8 cellular contexts compared by ENCODE assay signal in the genomic region with DNA sequence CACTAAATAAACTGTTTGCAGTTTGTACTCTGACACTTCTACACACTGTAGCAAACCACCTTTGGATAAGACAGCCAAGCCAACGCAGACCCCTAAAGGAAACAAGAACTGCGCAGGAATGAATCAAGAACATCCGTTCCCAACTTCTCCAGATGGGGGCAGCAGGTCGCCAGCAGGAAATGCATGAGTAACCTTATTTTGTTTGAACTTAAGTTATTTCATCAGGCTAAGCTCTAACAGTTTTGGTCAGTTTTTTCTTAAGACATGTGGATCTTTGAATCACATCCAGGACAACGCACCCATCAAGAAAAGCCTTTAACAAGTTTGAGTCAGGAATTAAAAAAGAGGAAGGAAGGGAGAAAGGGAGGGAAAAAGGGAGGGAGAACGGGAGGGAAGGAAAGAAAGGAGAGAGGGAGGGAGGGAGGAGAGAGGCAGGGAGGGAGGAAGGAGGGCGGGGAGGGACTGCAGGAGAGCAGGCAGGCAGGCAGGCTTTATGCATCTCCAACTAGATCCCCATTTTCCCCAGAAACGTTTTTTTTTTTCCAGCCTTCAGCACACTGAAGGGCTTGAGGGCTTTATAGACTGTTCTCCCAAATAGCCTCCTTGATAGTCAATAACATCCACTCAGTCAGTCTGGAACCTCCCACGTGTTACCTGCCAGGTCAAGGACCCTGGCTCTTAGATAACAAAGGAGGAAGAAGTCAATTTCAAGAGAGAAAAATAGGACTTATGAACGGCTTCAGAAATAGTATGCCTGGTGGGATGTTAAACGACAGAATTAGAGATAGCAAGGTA. TPM values are rescaled to one million over a fixed set of nuclear protein-coding genes. Genes with fewer than 3 reads are reported as not detected.
A peak's percentile ranks its signal among the peaks of the same experiment; 100 is the strongest.
DNase-seq lines count a peak whose midpoint lies in the region; ATAC-seq and TF ChIP-seq lines count a peak whose summit lies in the region.

No MANE protein-coding gene starts in this region.

- H3K4me3 ChIP-seq in liver (ENCODE audit: low read depth in 1 of 3, low read length in 3 of 3): no peak overlapping the region

- no peak overlapping the region for H3K4me3 Mint-ChIP-seq in activated CD4-positive, alpha-beta T cell treated with anti-CD3 and anti-CD28 coated beads, Interleukin-2, amount 10 ng/mL, durations not matched to agents 7 days and 5 days

- H3K36me3 Mint-ChIP-seq in activated CD4-positive, alpha-beta T cell treated with anti-CD3 and anti-CD28 coated beads, Interleukin-2, amount 10 ng/mL, durations not matched to agents 7 days and 5 days (ENCODE audit: low read depth): no peaks in the 10 kb centered on the region

- 4% methylated on average over 11 of the region's 11 CpGs for WGBS in liver

- peak; percentile 71 for TF ChIP-seq CTCF in liver (IDR thresholded peaks at IDR 0.05; ENCODE audit: low read depth, low read length, missing input control)

- H3K9me3 Mint-ChIP-seq in activated CD4-positive, alpha-beta T cell treated with anti-CD3 and anti-CD28 coated beads, Interleukin-2, amount 10 ng/mL, durations not matched to agents 7 days and 5 days: no peaks in the 10 kb centered on the region

- TF ChIP-seq RAD21 in liver (IDR thresholded peaks at IDR 0.05): peak; percentile 81 to 83

- peaks cover 8% of the 10 kb centered on the region for H3K4me1 Mint-ChIP-seq in activated CD4-positive, alpha-beta T cell treated with anti-CD3 and anti-CD28 coated beads, Interleukin-2, amount 10 ng/mL, durations not matched to agents 7 days and 5 days

- peaks cover 3 to 12% (median 8%) of the 10 kb centered on the region in 4 donors for H3K4me1 ChIP-seq in liver (ENCODE audit: control insufficient read depth in 4 of 4, insufficient read depth in 4 of 4, low read length in 3 of 4)

- H3K27ac Mint-ChIP-seq in activated CD4-positive, alpha-beta T cell treated with anti-CD3 and anti-CD28 coated beads, Interleukin-2, amount 10 ng/mL, durations not matched to agents 7 days and 5 days: peak overlapping the region; percentile 80

- no peaks in the 10 kb centered on the region for H3K27me3 Mint-ChIP-seq in activated CD4-positive, alpha-beta T cell treated with anti-CD3 and anti-CD28 coated beads, Interleukin-2, amount 10 ng/mL, durations not matched to agents 7 days and 5 days

- ATAC-seq in GM21737 (IDR thresholded peaks at IDR 0.05; ENCODE audit: unreplicated experiment): no peak

- H3K9ac ChIP-seq in liver (ENCODE audit: low read depth in 1 of 2, low read length in 2 of 2): no peak overlapping the region

- H3K36me3 ChIP-seq in liver (ENCODE audit: control insufficient read depth in 4 of 4, insufficient read depth in 3 of 4, low read depth in 1 of 4, low read length in 3 of 4): peaks cover 0 to 14% (median 10%) of the 10 kb centered on the region in 4 donors

- DNase-seq in AG08396 (ENCODE audit: low spot score) (peak; percentile 70), H4 (ENCODE audit: low spot score) (peak; percentile 84), NCI-H510A treated with DMSO at 0.1 percent for 48 hours (lab: John Stamatoyannopoulos, UW) (peak; percentile 68), dermis blood vessel endothelial cell (peak; percentile 81)
- DNase-seq in activated CD4-positive, alpha-beta T cell treated with anti-CD3 and anti-CD28 coated beads, Interleukin-2, amount 10 ng/mL, durations not matched to agents 7 days and 5 days: peak; percentile 70
- peak; percentile 75 for DNase-seq in stimulated activated CD4-positive, alpha-beta T cell treated with anti-CD3 and anti-CD28 coated beads, Interleukin-4, amount 100 ng/mL, for 24 hours

- CTCF ChIA-PET in activated CD4-positive, alpha-beta T cell treated with anti-CD3 and anti-CD28 coated beads, Interleukin-2, amount 10 ng/mL, durations not matched to agents 7 days and 5 days (lab: Charles Lee): interaction anchor here (0.6 to 2.1 kb wide), 19 partner anchors 10 to 1104 kb away, joined by 3 to 19 read pairs (median 4); no protein-coding TSS in a partner anchor

- no peaks in the 10 kb centered on the region for H3K27me3 ChIP-seq in liver (ENCODE audit: control insufficient read depth in 4 of 4, insufficient read depth in 4 of 4, low read length in 3 of 4)

- no peaks in the 10 kb centered on the region for H3K9me3 ChIP-seq in liver (ENCODE audit: control insufficient read depth in 4 of 4, low read length in 3 of 4)

- POLR2A ChIA-PET in activated CD4-positive, alpha-beta T cell treated with anti-CD3 and anti-CD28 coated beads, Interleukin-2, amount 10 ng/mL, durations not matched to agents 7 days and 5 days (lab: Charles Lee): interaction anchor here (0.6 kb wide), 1 partner anchor 465 kb away, joined by 3 read pairs; no protein-coding TSS in a partner anchor

- peak overlapping the region; percentile 22 to 43 for H3K27ac ChIP-seq in liver (ENCODE audit: low read depth in 1 of 2, low read length in 2 of 2)

TF ChIP-seq in liver, 16 proteins besides CTCF, POLR2A, EP300 and RAD21:
- TF ChIP-seq, protein P1, sequence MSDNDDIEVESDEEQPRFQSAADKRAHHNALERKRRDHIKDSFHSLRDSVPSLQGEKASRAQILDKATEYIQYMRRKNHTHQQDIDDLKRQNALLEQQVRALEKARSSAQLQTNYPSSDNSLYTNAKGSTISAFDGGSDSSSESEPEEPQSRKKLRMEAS (IDR thresholded peaks at IDR 0.05): no peak
- TF ChIP-seq NR2F2 (IDR thresholded peaks at IDR 0.05): peak; percentile 45
- TF ChIP-seq, protein P2, sequence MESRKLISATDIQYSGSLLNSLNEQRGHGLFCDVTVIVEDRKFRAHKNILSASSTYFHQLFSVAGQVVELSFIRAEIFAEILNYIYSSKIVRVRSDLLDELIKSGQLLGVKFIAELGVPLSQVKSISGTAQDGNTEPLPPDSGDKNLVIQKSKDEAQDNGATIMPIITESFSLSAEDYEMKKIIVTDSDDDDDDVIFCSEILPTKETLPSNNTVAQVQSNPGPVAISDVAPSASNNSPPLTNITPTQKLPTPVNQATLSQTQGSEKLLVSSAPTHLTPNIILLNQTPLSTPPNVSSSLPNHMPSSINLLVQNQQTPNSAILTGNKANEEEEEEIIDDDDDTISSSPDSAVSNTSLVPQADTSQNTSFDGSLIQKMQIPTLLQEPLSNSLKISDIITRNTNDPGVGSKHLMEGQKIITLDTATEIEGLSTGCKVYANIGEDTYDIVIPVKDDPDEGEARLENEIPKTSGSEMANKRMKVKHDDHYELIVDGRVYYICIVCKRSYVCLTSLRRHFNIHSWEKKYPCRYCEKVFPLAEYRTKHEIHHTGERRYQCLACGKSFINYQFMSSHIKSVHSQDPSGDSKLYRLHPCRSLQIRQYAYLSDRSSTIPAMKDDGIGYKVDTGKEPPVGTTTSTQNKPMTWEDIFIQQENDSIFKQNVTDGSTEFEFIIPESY (IDR thresholded peaks at IDR 0.05): no peak

RNA-seq across cellular contexts. Expression of a gene that starts 22.2 kb away (rescaled TPM):
- total RNA-seq in H4 (2014; rRNA removed; shearing (Covaris generic)): not detected in 2 replicates
- not detected for total RNA-seq in activated CD4-positive, alpha-beta T cell treated with anti-CD3 and anti-CD28 coated beads, Interleukin-2, amount 10 ng/mL, durations not matched to agents 7 days and 5 days
- 0.28 TPM in 1 of 2 replicates, not detected in the other for total RNA-seq in dermis blood vessel endothelial cell
- total RNA-seq in liver: 100 to 1,000 TPM in 1 of 2 donors, 10 to 100 TPM in 1; 27.7 to 144 TPM
- polyA plus RNA-seq in liver: 100 to 1,000 TPM in 1 of 2 donors, 10 to 100 TPM in 1; 88.3 to 197 TPM

Comparison
In these comparisons a context has a peak if more than half of its experiments do, and no peak if none do; other contexts are left out.
1. RNA of a gene that starts 22.2 kb away (total RNA-seq): 27.7 to 144 TPM in liver; not detected in H4, not detected in activated CD4-positive, alpha-beta T cell treated with anti-CD3 and anti-CD28 coated beads, Interleukin-2, amount 10 ng/mL, durations not matched to agents 7 days and 5 days and 0.28 TPM in dermis blood vessel endothelial cell; every median in the first group is over 10 times any median in the second.
2. Peak in every context shown above with its lines, with median percentiles within 50 percentile points of each other: DNase-seq.